ENCODE assay signal across 25 cellular contexts in genomic region chr16:50991436-50991835, GRCh38.
"Had no signal": no experiment of that assay in that cellular context is flagged by ENCODE, and none has a peak within 500 bp of the region (broad histone marks: within the 10 kb centered on the region; RNA-seq: fewer than 3 reads in every experiment).

No MANE protein-coding gene starts in this region.

- DNase-seq: stimulated activated CD4-positive, alpha-beta T cell treated with anti-CD3 and anti-CD28 coated beads, Interleukin-2, amount 100 ng/mL, for 48 hours; stimulated activated CD4-positive, alpha-beta T cell treated with anti-CD3 and anti-CD28 coated beads, Interleukin-4, amount 100 ng/mL, for 1 hour; stimulated activated CD4-positive, alpha-beta T cell treated with anti-CD3 and anti-CD28 coated beads, Interleukin-4, amount 100 ng/mL, for 24 hours; stimulated activated CD4-positive, alpha-beta T cell treated with anti-CD3 and anti-CD28 coated beads, Interleukin-4, amount 100 ng/mL, for 4 hours; stimulated activated CD8-positive, alpha-beta memory T cell treated with anti-CD3 and anti-CD28 coated beads, Interleukin-4, amount 100 ng/mL, for 48 hours; stimulated activated naive B cell treated with anti-CD40 and anti-IgM and Interleukin-4, amounts not matched to agents 10 μg/mL and 1 μg/mL and 100 μg/mL, for 72 hours; stimulated activated naive CD4-positive, alpha-beta T cell; stimulated activated naive CD4-positive, alpha-beta T cell treated with Interleukin-2 at 50 U/mL for 16 hours; stimulated activated naive CD8-positive, alpha-beta T cell treated with anti-CD3 and anti-CD28 coated beads, Interleukin-15, amount 100 ng/mL, for 72 hours; stimulated activated naive CD8-positive, alpha-beta T cell treated with anti-CD3 and anti-CD28 coated beads, Interleukin-15, Interleukin-2, amounts not matched to agents 100 U/mL and 50 U/mL, for 24 hours; stomach; substantia nigra; testis; tibial artery; transverse colon; trophoblast cell; upper lobe of right lung; uterus had no signal

- H3K4me3 ChIP-seq: stomach, suprapubic skin, testis, thoracic aorta, tibial artery, tibial nerve, transverse colon, upper lobe of left lung, upper lobe of right lung, uterus, vagina had no signal

- H3K9me3 ChIP-seq: suprapubic skin, testis, thoracic aorta, tibial artery, transverse colon, upper lobe of left lung, upper lobe of right lung, uterus, vagina had no signal

- H3K4me1 ChIP-seq: stomach, suprapubic skin, testis, tibial artery, transverse colon, upper lobe of left lung, upper lobe of right lung, uterus, vagina had no signal

- H3K36me3 ChIP-seq: stomach, suprapubic skin, thoracic aorta, tibial artery, tibial nerve, transverse colon, upper lobe of left lung, upper lobe of right lung, uterus, vagina had no signal

- ATAC-seq: stimulated activated effector memory CD8-positive, alpha-beta T cell treated with anti-CD3 and anti-CD28 coated beads, Interleukin-12 subunit alpha, Interleukin-12 subunit beta, amount 100 ng/mL, for 72 hours; stimulated activated memory B cell treated with anti-CD40 and anti-IgM and Interleukin-4, amounts not matched to agents 10 μg/mL and 1 μg/mL and 100 μg/mL, for 72 hours; stimulated activated naive B cell treated with anti-CD40 and anti-IgM and Interleukin-4, amounts not matched to agents 10 μg/mL and 1 μg/mL and 100 μg/mL, for 72 hours; stimulated activated naive CD8-positive, alpha-beta T cell treated with anti-CD3 and anti-CD28 coated beads, Interleukin-15, amount 100 ng/mL, for 72 hours; stimulated activated naive CD8-positive, alpha-beta T cell treated with anti-CD3 and anti-CD28 coated beads, Interleukin-15, Interleukin-2, amounts not matched to agents 100 U/mL and 50 U/mL, for 24 hours; upper lobe of right lung had no signal

- H3K27me3 ChIP-seq: stomach, suprapubic skin, testis, tibial artery, tibial nerve, transverse colon, upper lobe of left lung, upper lobe of right lung, uterus, vagina had no signal

- H3K27ac ChIP-seq: stomach, suprapubic skin, testis, thoracic aorta, tibial artery, tibial nerve, transverse colon, upper lobe of left lung, upper lobe of right lung, uterus, vagina had no signal
